Comparison of ENCODE assay signal across 25 cellular contexts in genomic region chr2:152651834-152652233, GRCh38.
"Had no signal": no experiment of that assay in that cellular context is flagged by ENCODE, and none has a peak within 500 bp of the region (broad histone marks: within the 10 kb centered on the region; RNA-seq: fewer than 3 reads in every experiment).

No MANE protein-coding gene starts in this region.

- H3K36me3 ChIP-seq: ovary had no signal

- H3K27ac ChIP-seq: gastrocnemius medialis, lower lobe of right lung, ovary, stomach, thyroid gland, vagina had no signal

- H3K9me3 ChIP-seq: gastrocnemius medialis, lower lobe of right lung, ovary, stomach, thyroid gland, vagina had no signal

- H3K4me3 Mint-ChIP-seq: natural killer cell; stimulated activated effector memory CD8-positive, alpha-beta T cell treated with anti-CD3 and anti-CD28 coated beads, Interleukin-12 subunit alpha, Interleukin-12 subunit beta, amount 100 ng/mL, for 72 hours had no signal

- H3K27ac Mint-ChIP-seq: natural killer cell; stimulated activated effector memory CD8-positive, alpha-beta T cell treated with anti-CD3 and anti-CD28 coated beads, Interleukin-12 subunit alpha, Interleukin-12 subunit beta, amount 100 ng/mL, for 72 hours had no signal

- H3K9me3 Mint-ChIP-seq: natural killer cell; stimulated activated effector memory CD8-positive, alpha-beta T cell treated with anti-CD3 and anti-CD28 coated beads, Interleukin-12 subunit alpha, Interleukin-12 subunit beta, amount 100 ng/mL, for 72 hours had no signal

- ATAC-seq: esophagus mucosa; gastrocnemius medialis; left ventricle myocardium superior; lower lobe of right lung; natural killer cell; sciatic nerve; stimulated activated effector memory CD8-positive, alpha-beta T cell treated with anti-CD3 and anti-CD28 coated beads, Interleukin-12 subunit alpha, Interleukin-12 subunit beta, amount 100 ng/mL, for 72 hours had no signal

- H3K27me3 ChIP-seq: dorsolateral prefrontal cortex, gastrocnemius medialis, ovary, stomach, thyroid gland, vagina had no signal

- DNase-seq: dorsolateral prefrontal cortex; effector CD4-positive, alpha-beta T cell; foreskin fibroblast; gastrocnemius medialis; head of caudate nucleus; left ventricle myocardium superior; lower lobe of right lung; natural killer cell; occipital lobe; ovary; posterior cingulate gyrus; retina; stimulated activated CD4-positive, alpha-beta T cell treated with anti-CD3 and anti-CD28 coated beads, Interleukin-12 subunit alpha, Interleukin-12 subunit beta, amount 100 ng/mL, for 4 hours; stimulated activated CD4-positive, alpha-beta T cell treated with anti-CD3 and anti-CD28 coated beads, Interleukin-2, amount 100 ng/mL, for 24 hours; stimulated activated CD4-positive, alpha-beta T cell treated with anti-CD3 and anti-CD28 coated beads, Interleukin-4, amount 100 ng/mL, for 24 hours; stimulated activated naive CD4-positive, alpha-beta T cell treated with Interleukin-2 at 50 U/mL for 16 hours; stomach; thyroid gland; trophoblast cell had no signal

- H3K4me1 Mint-ChIP-seq: natural killer cell had no signal

- FAIRE-seq: keratinocyte had no signal

- H3K4me3 ChIP-seq: dorsolateral prefrontal cortex, gastrocnemius medialis, lower lobe of right lung, ovary, smooth muscle cell, stomach, thyroid gland, vagina had no signal
